ENCODE assay signal across 8 cellular contexts in genomic region chr1:212432706-212433576, GRCh38. TPM values are rescaled to one million over a fixed set of nuclear protein-coding genes. Genes with fewer than 3 reads are reported as not detected.
DNase-seq lines count a peak whose midpoint lies in the region; ATAC-seq and TF ChIP-seq lines count a peak whose summit lies in the region.

NENF (plus strand) TSS chr1:212432920; CDS start chr1:212432944, 24 bp downstream.

- POLR2A ChIA-PET in activated CD4-positive, alpha-beta memory T cell treated with anti-CD3 and anti-CD28 coated beads, Interleukin-2, amount 10 ng/mL, durations not matched to agents 7 days and 5 days (lab: Charles Lee): interaction anchor here (0.7 to 2.2 kb wide), 6 partner anchors 18 to 757 kb away, joined by 3 to 13 read pairs (median 4); partner anchors contain the start of genes DTL, INTS7, NEK2 and PACC1

- no peaks in the 10 kb centered on the region for H3K36me3 Mint-ChIP-seq in activated CD4-positive, alpha-beta memory T cell treated with anti-CD3 and anti-CD28 coated beads, Interleukin-2, amount 10 ng/mL, durations not matched to agents 7 days and 5 days (ENCODE audit: low read depth)

- peak within 1 kb of the TSS; percentile 87 for H3K27ac ChIP-seq in BLaER1

- CTCF ChIA-PET in activated CD4-positive, alpha-beta memory T cell treated with anti-CD3 and anti-CD28 coated beads, Interleukin-2, amount 10 ng/mL, durations not matched to agents 7 days and 5 days (lab: Charles Lee): interaction anchor here (0.7 to 1.4 kb wide), 6 partner anchors 23 to 752 kb away, joined by 3 to 11 read pairs (median 4); partner anchors contain the start of genes DTL and INTS7

- no peak within 1 kb of the TSS for H3K27ac Mint-ChIP-seq in activated CD4-positive, alpha-beta memory T cell treated with anti-CD3 and anti-CD28 coated beads, Interleukin-2, amount 10 ng/mL, durations not matched to agents 7 days and 5 days

- peak; percentile 99 for ATAC-seq in HG03354 (IDR thresholded peaks at IDR 0.05; ENCODE audit: poor library complexity, severe bottlenecking, unreplicated experiment)

- peaks cover 30% of the 10 kb centered on the region for H3K4me1 ChIP-seq in BLaER1

- DNase-seq in NCI-H69 (lab: John Stamatoyannopoulos, UW): peak; percentile 95
- peak; percentile 82 for DNase-seq in activated CD4-positive, alpha-beta memory T cell treated with anti-CD3 and anti-CD28 coated beads, Interleukin-2, amount 10 ng/mL, durations not matched to agents 7 days and 5 days
- DNase-seq in effector CD8-positive, alpha-beta T cell (lab: John Stamatoyannopoulos, UW): peak; percentile 49
- peak; percentile 94 for DNase-seq in medulla oblongata (ENCODE audit: extremely low spot score)
- DNase-seq in stimulated activated CD4-positive, alpha-beta T cell treated with anti-CD3 and anti-CD28 coated beads, TNF-alpha, amount 100 ng/mL, for 48 hours (ENCODE audit: low read depth in 3 of 3): peak; percentile 54 to 77 (median 55)

- peak within 1 kb of the TSS; percentile 86 for H3K4me2 ChIP-seq in BLaER1

- no peaks in the 10 kb centered on the region for H3K36me3 ChIP-seq in BLaER1

- no peaks in the 10 kb centered on the region for H3K27me3 ChIP-seq in BLaER1

- peaks cover 2% of the 10 kb centered on the region for H3K27me3 Mint-ChIP-seq in activated CD4-positive, alpha-beta memory T cell treated with anti-CD3 and anti-CD28 coated beads, Interleukin-2, amount 10 ng/mL, durations not matched to agents 7 days and 5 days

- peaks cover 43% of the 10 kb centered on the region for H4K20me1 ChIP-seq in BLaER1

- H3K4me3 ChIP-seq in BLaER1: peak within 1 kb of the TSS; percentile 79

- no peaks in the 10 kb centered on the region for H3K9me3 Mint-ChIP-seq in activated CD4-positive, alpha-beta memory T cell treated with anti-CD3 and anti-CD28 coated beads, Interleukin-2, amount 10 ng/mL, durations not matched to agents 7 days and 5 days

- H3K9me3 ChIP-seq in BLaER1: no peaks in the 10 kb centered on the region

- peak; percentile 75 for TF ChIP-seq POLR2A in GM19099 (IDR thresholded peaks at IDR 0.05; ENCODE audit: extremely low read depth, insufficient read length, low read depth)

- peaks cover 23% of the 10 kb centered on the region for H3K4me1 Mint-ChIP-seq in activated CD4-positive, alpha-beta memory T cell treated with anti-CD3 and anti-CD28 coated beads, Interleukin-2, amount 10 ng/mL, durations not matched to agents 7 days and 5 days

- H3K9ac ChIP-seq in BLaER1: peak within 1 kb of the TSS; percentile 90

- H3K4me3 Mint-ChIP-seq in activated CD4-positive, alpha-beta memory T cell treated with anti-CD3 and anti-CD28 coated beads, Interleukin-2, amount 10 ng/mL, durations not matched to agents 7 days and 5 days: peak within 1 kb of the TSS; percentile 74

RNA-seq across cellular contexts. Expression of gene NENF, which starts in this region (rescaled TPM):
- total RNA-seq in activated CD4-positive, alpha-beta memory T cell treated with anti-CD3 and anti-CD28 coated beads, Interleukin-2, amount 10 ng/mL, durations not matched to agents 7 days and 5 days: 10 to 100 TPM; 25.6 to 28.5 TPM

Comparison
In these comparisons a context has a peak if more than half of its experiments do, and no peak if none do; other contexts are left out.
1. Peak in every context shown above with its lines: DNase-seq, ATAC-seq, H3K4me3 ChIP-seq and H3K27ac ChIP-seq.